In the genomic region with DNA sequence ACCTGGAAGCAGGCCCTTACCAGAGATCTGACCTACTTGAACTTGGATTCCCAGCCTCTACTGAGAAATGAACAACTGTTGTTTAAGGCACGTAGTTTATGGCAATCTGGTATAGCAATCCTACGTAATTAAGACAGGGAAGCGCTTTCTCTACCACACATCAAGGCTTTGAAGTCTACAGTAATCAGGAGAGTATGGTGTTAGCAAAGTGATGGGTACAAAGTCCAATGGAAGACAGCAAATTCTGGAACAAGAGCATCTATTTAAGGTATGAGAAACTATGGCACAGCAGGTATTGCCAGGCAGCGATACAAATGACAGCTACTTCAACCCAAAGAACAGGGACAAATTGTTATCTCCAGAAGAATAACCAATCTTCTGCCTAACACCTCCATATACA, we compare ENCODE assay signal across 26 cellular contexts. TPM values are rescaled to one million over a fixed set of nuclear protein-coding genes. Genes with fewer than 3 reads are reported as not detected.
DNase-seq lines count a peak whose midpoint lies in the region; ATAC-seq, FAIRE-seq and TF ChIP-seq lines count a peak whose summit lies in the region.
"Had no signal": no experiment of that assay in that cellular context is flagged by ENCODE, and none has a peak within 500 bp of the region (broad histone marks: within the 10 kb centered on the region; RNA-seq: fewer than 3 reads in every experiment).

No MANE protein-coding gene starts in this region.

- TF ChIP-seq RAD21 in HepG2 (CRISPR knock-in tag; IDR thresholded peaks at IDR 0.05) = no peak

- no peaks in the 10 kb centered on the region for H3K9me3 ChIP-seq in heart right ventricle
- no peaks in the 10 kb centered on the region for H3K9me3 ChIP-seq in heart left ventricle
- H3K9me3 ChIP-seq in SU-DHL-6 (ENCODE audit: insufficient read depth, low read length) = no peaks in the 10 kb centered on the region
- no peaks in the 10 kb centered on the region for H3K9me3 ChIP-seq in HepG2 (ENCODE audit: low read length)
- H3K9me3 ChIP-seq: upper lobe of right lung had no signal

- ATAC-seq in heart right ventricle (no peak), heart left ventricle (no peak), HepG2 (no peak)
- no peak for ATAC-seq in stimulated activated memory B cell treated with anti-CD40 and anti-IgM and Interleukin-4, amounts not matched to agents 10 μg/mL and 1 μg/mL and 100 μg/mL, for 72 hours
- ATAC-seq: PC-3, upper lobe of right lung had no signal

- peaks cover 22% of the 10 kb centered on the region for H3F3A ChIP-seq in SU-DHL-6 (ENCODE audit: insufficient read depth)

- TF ChIP-seq CTCF in heart right ventricle (IDR thresholded peaks at IDR 0.05) (no peak), heart left ventricle (IDR thresholded peaks at IDR 0.05) (no peak), SU-DHL-6 (IDR thresholded peaks at IDR 0.05; ENCODE audit: insufficient read depth, low read length, poor library complexity, severe bottlenecking) (no peak), HepG2 (CRISPR knock-in tag; IDR thresholded peaks at IDR 0.05) (no peak)

- TF ChIP-seq POLR2A in heart left ventricle (IDR thresholded peaks at IDR 0.05) (no peak), HepG2 (IDR thresholded peaks at IDR 0.05; ENCODE audit: insufficient read depth in 1 of 2, low read depth in 2 of 2, low read length in 2 of 2) (peak in 1 of 2 experiments; percentile 63; a peak in 1 of 4 replicates)

- peak; percentile 56 for FAIRE-seq in HepG2 (lab: Jason Lieb, UNC)
- FAIRE-seq: astrocyte had no signal

- peak overlapping the region; percentile 97 for H3K27ac Mint-ChIP-seq in stimulated activated memory B cell treated with anti-CD40 and anti-IgM and Interleukin-4, amounts not matched to agents 10 μg/mL and 1 μg/mL and 100 μg/mL, for 72 hours

- H3K27me3 ChIP-seq in heart right ventricle (no peaks in the 10 kb centered on the region), heart left ventricle (no peaks in the 10 kb centered on the region), SU-DHL-6 (ENCODE audit: low read length) (no peaks in the 10 kb centered on the region), HepG2 (ENCODE audit: control insufficient read depth in 1 of 2, insufficient read depth in 2 of 2, low read length in 2 of 2) (no peaks in the 10 kb centered on the region; a peak in 1 of 5 replicates)
- H3K27me3 ChIP-seq: BLaER1, upper lobe of right lung had no signal

- H3K4me3 Mint-ChIP-seq in stimulated activated memory B cell treated with anti-CD40 and anti-IgM and Interleukin-4, amounts not matched to agents 10 μg/mL and 1 μg/mL and 100 μg/mL, for 72 hours = no peak overlapping the region

- H4K20me1 ChIP-seq in SU-DHL-6 (ENCODE audit: low read depth, low read length) = no peaks in the 10 kb centered on the region
- no peaks in the 10 kb centered on the region; the same call in 1 of the 2 replicates for H4K20me1 ChIP-seq in HepG2 (ENCODE audit: insufficient read depth, low read length)
- H4K20me1 ChIP-seq: BLaER1 had no signal

- H3K9ac ChIP-seq in SU-DHL-6 (ENCODE audit: low read length) (no peak overlapping the region), HepG2 (ENCODE audit: insufficient read depth, low read depth, low read length) (peak overlapping the region; percentile 55)
- H3K9ac ChIP-seq: BLaER1 had no signal

- POLR2A ChIA-PET in HepG2 (lab: Yijun Ruan, JAX) = interaction anchor here (1.5 to 4.4 kb wide), 5 partner anchors 16 to 165 kb away, joined by 3 to 79 read pairs (median 7); a partner anchor contains a TSS

- BruUV-seq in HepG2 (replicated peaks; lab: Mats Ljungman, UMichigan) = no TSS peak

- H3K27me3 Mint-ChIP-seq in stimulated activated memory B cell treated with anti-CD40 and anti-IgM and Interleukin-4, amounts not matched to agents 10 μg/mL and 1 μg/mL and 100 μg/mL, for 72 hours = no peaks in the 10 kb centered on the region

- DNase-seq in heart right ventricle = no peak
- DNase-seq in heart left ventricle = no peak
- DNase-seq in HepG2 (ENCODE audit: low spot score) = peak; percentile 91
- DNase-seq in amniotic stem cell (lab: John Stamatoyannopoulos, UW) = no peak
- no peak for DNase-seq in GM19238 (ENCODE audit: insufficient read length, low spot score)
- DNase-seq in activated CD8-positive, alpha-beta memory T cell treated with anti-CD3 and anti-CD28 coated beads, Interleukin-2, amount 50 U/mL, for 48 hours = no peak
- DNase-seq: activated naive CD4-positive, alpha-beta T cell treated with Interleukin-2 at 50 U/mL for 16 hours; activated T-cell treated with anti-CD3 and anti-CD28 coated beads, Interleukin-2, amount 50 U/mL, for 1 hour; caudate nucleus; foreskin fibroblast; head of caudate nucleus; mesendoderm; NCI-H1092; NCI-H187 treated with DMSO at 0.1 percent for 48 hours; NCI-H524; nucleus accumbens; PC-3; stimulated activated CD4-positive, alpha-beta T cell treated with anti-CD3 and anti-CD28 coated beads, Interleukin-1b, Interleukin-23, amount 100 ng/mL, for 48 hours; substantia nigra; T-helper 9 cell; upper lobe of right lung had no signal

- CTCF ChIA-PET in HepG2 (lab: Yijun Ruan, JAX; ENCODE audit: low intra/inter-chr PET ratio, low total read pairs) = no interaction called here

- H3K4me2 ChIP-seq in SU-DHL-6 (ENCODE audit: low read depth, low read length, poor library complexity, severe bottlenecking) (no peak overlapping the region), HepG2 (ENCODE audit: low read depth, low read length) (peak overlapping the region; percentile 96)

- no peaks in the 10 kb centered on the region for H3K9me3 Mint-ChIP-seq in stimulated activated memory B cell treated with anti-CD40 and anti-IgM and Interleukin-4, amounts not matched to agents 10 μg/mL and 1 μg/mL and 100 μg/mL, for 72 hours

- 94 to 98% methylated on average over 4 of the region's 4 CpGs for WGBS in heart right ventricle, 2 donors
- 90 to 95% (median 93%) methylated on average over 4 of the region's 4 CpGs for WGBS in heart left ventricle, 4 donors
- 2% methylated on average over 4 of the region's 4 CpGs for WGBS in HepG2 (ENCODE audit: low lambda C conversion rate)

- H3K27ac ChIP-seq in heart right ventricle (peak overlapping the region in 6 of 10 donors; percentile 91 to 98 (median 94)), heart left ventricle (peak overlapping the region in 6 of 12 donors; percentile 7 to 97 (median 85)), SU-DHL-6 (ENCODE audit: low read depth, low read length) (peak overlapping the region; percentile 93), HepG2 (ENCODE audit: extremely low read length, insufficient read depth, low read length) (peak overlapping the region; percentile 95)
- H3K27ac ChIP-seq: BLaER1, skin epidermis, upper lobe of right lung had no signal

- peaks cover 15% of the 10 kb centered on the region for H3K36me3 Mint-ChIP-seq in stimulated activated memory B cell treated with anti-CD40 and anti-IgM and Interleukin-4, amounts not matched to agents 10 μg/mL and 1 μg/mL and 100 μg/mL, for 72 hours

- peaks cover 64% of the 10 kb centered on the region for H3K79me2 ChIP-seq in SU-DHL-6 (ENCODE audit: insufficient read depth, low read length)
- peaks cover 48% of the 10 kb centered on the region for H3K79me2 ChIP-seq in HepG2 (ENCODE audit: insufficient read depth, low read length)

- in situ Hi-C loops in HepG2 (cut with HindIII; ENCODE audit: extremely low pct_ligation_motif_present, low pct_unique_long_range_greater_than_20kb) = loop anchor here (5.0 kb wide), 1 partner anchor 38 kb away; a partner anchor contains a TSS

- H2AFZ ChIP-seq in SU-DHL-6 (ENCODE audit: low read depth, low read length, severe bottlenecking) (no peak overlapping the region), HepG2 (ENCODE audit: low read length) (no peak overlapping the region)

- H3K9me2 ChIP-seq in SU-DHL-6 (replicated peaks; ENCODE audit: insufficient read depth, low read length) = no peaks in the 10 kb centered on the region

- intact Hi-C loops in heart right ventricle (cut with DNase I) (loop anchor here in 4 of 10 donors (5.0 kb wide), 2 partner anchors 37 to 38 kb away; a partner anchor contains a TSS), heart left ventricle (cut with DNase I) (loop anchor here in 5 of 10 donors (5.0 kb wide), 3 partner anchors 33 to 72 kb away; a partner anchor contains a TSS), HepG2 (cut with micrococcal nuclease; ENCODE audit: unreplicated experiment) (loop anchor here (2.0 to 5.0 kb wide), 2 partner anchors 34 to 222 kb away; a partner anchor contains a TSS)

- TF ChIP-seq EP300 in HepG2 (IDR thresholded peaks at IDR 0.05; ENCODE audit: low read depth in 2 of 2, low read length in 2 of 2) (peak in 1 of 2 experiments; percentile 74; a peak in 2 of 4 replicates), HepG2 (CRISPR knock-in tag; IDR thresholded peaks at IDR 0.05; ENCODE audit: borderline replicate concordance) (peak; percentile 62; the same call in 1 of the 2 replicates)

- H3K36me3 ChIP-seq in heart right ventricle (no peaks in the 10 kb centered on the region), heart left ventricle (no peaks in the 10 kb centered on the region), SU-DHL-6 (ENCODE audit: low read length) (no peaks in the 10 kb centered on the region), HepG2 (replicated peaks in 1 of 2; ENCODE audit: control insufficient read depth in 1 of 2, insufficient read depth in 2 of 2, low read length in 2 of 2) (no peaks in the 10 kb centered on the region)
- H3K36me3 ChIP-seq: BLaER1, upper lobe of right lung had no signal

- H3K4me1 ChIP-seq in heart right ventricle (peaks cover 0 to 29% (median 18%) of the 10 kb centered on the region in 9 donors), heart left ventricle (peaks cover 0 to 37% (median 17%) of the 10 kb centered on the region in 12 donors), HepG2 (ENCODE audit: insufficient read depth, low read length) (peaks cover 72% of the 10 kb centered on the region)

- H3K4me3 ChIP-seq in heart right ventricle = no peak overlapping the region
- no peak overlapping the region for H3K4me3 ChIP-seq in heart left ventricle
- H3K4me3 ChIP-seq in SU-DHL-6 (ENCODE audit: insufficient read depth, low read length, poor library complexity, severe bottlenecking) = no peak overlapping the region
- peak overlapping the region; percentile 21 to 99 (median 98) for H3K4me3 ChIP-seq in HepG2 (replicated peaks in 1 of 3; ENCODE audit: insufficient read depth in 1 of 3, low read depth in 2 of 3, low read length in 3 of 3)
- H3K4me3 ChIP-seq: BLaER1, skin epidermis, upper lobe of right lung had no signal

- H3K4me1 Mint-ChIP-seq in stimulated activated memory B cell treated with anti-CD40 and anti-IgM and Interleukin-4, amounts not matched to agents 10 μg/mL and 1 μg/mL and 100 μg/mL, for 72 hours = peaks cover 56% of the 10 kb centered on the region

RNA-seq across cellular contexts. Expression of a gene that starts 3.1 kb away (rescaled TPM):
- total RNA-seq in heart right ventricle = 1 to 10 TPM; 2.1 to 6.2 (median 4.5) TPM
- polyA plus RNA-seq in heart right ventricle = 1 to 10 TPM; 1.6 to 2.9 TPM
- 1 to 10 TPM; 1.5 to 6.9 (median 3.8) TPM for total RNA-seq in heart left ventricle
- 1 to 10 TPM; 1.9 to 2.8 TPM for polyA plus RNA-seq in heart left ventricle
- total RNA-seq in HepG2 (2016; rRNA removed; fragmentation: Illumina TruSeq; extraction: Trizol) = 19.5 and 26.3 TPM in 2 replicates
- 4.8 and 5.3 TPM in 2 replicates for total RNA-seq in HepG2 (2016; cell fraction: cytosol; rRNA removed; fragmentation: Illumina TruSeq; extraction: Trizol; ENCODE audit: low read depth)
- total RNA-seq in HepG2 (2016; cell fraction: insoluble cytoplasmic fraction; rRNA removed; fragmentation: Illumina TruSeq; extraction: Trizol) = 18.3 and 25.3 TPM in 2 replicates
- total RNA-seq in HepG2 (2016; cell fraction: membrane; rRNA removed; fragmentation: Illumina TruSeq; extraction: Trizol) = 6.5 and 9.3 TPM in 2 replicates
- 11.4 and 13.5 TPM in 2 replicates for total RNA-seq in HepG2 (2016; cell fraction: nucleus; rRNA removed; fragmentation: Illumina TruSeq; extraction: Trizol)
- 7.1 and 7.5 TPM in 2 replicates for polyA plus RNA-seq in HepG2 (2011; rRNA removed)
- polyA plus RNA-seq in HepG2 (2011; cell fraction: cytosol; rRNA removed) = 4.2 and 5.3 TPM in 2 replicates
- polyA plus RNA-seq in HepG2 (2011; cell fraction: nucleus; rRNA removed) = 5.2 and 5.7 TPM in 2 replicates
- 5.2 and 6.9 TPM in 2 replicates for polyA plus RNA-seq in HepG2 (2012)
- polyA plus RNA-seq in HepG2 (2016; cell fraction: cytosol; fragmentation: Illumina TruSeq; extraction: Trizol; ENCODE audit: low read depth) = 1.2 and 1.7 TPM in 2 replicates
- 19.8 and 21.0 TPM in 2 replicates for polyA plus RNA-seq in HepG2 (2016; cell fraction: insoluble cytoplasmic fraction; fragmentation: Illumina TruSeq; extraction: Trizol; ENCODE audit: low read depth)
- polyA plus RNA-seq in HepG2 (2016; cell fraction: membrane; fragmentation: Illumina TruSeq; extraction: Trizol; ENCODE audit: low read depth) = 2.4 and 2.5 TPM in 2 replicates
- 7.9 and 14.1 TPM in 2 replicates for polyA plus RNA-seq in HepG2 (2016; cell fraction: nucleus; fragmentation: Illumina TruSeq; extraction: Trizol; ENCODE audit: insufficient read depth, low read depth)
- 6.6 TPM in 1 of 2 replicates, not detected in the other for polyA minus RNA-seq in HepG2 (2011; rRNA and poly(A)+ RNA removed; ENCODE audit: low replicate concordance)
- polyA minus RNA-seq in HepG2 (2011; cell fraction: cytosol; rRNA and poly(A)+ RNA removed) = 6.7 and 7.1 TPM in 2 replicates
- polyA minus RNA-seq in HepG2 (2011; cell fraction: nucleus; rRNA and poly(A)+ RNA removed) = 17.3 and 20.3 TPM in 2 replicates
- total RNA-seq: astrocyte had no signal

RNA-seq across cellular contexts. Expression of a gene that starts 35.1 kb away (rescaled TPM):
- 1 to 10 TPM; 2.3 to 6.1 (median 4.0) TPM for total RNA-seq in heart right ventricle
- under 1 TPM; 0.54 to 0.95 TPM for polyA plus RNA-seq in heart right ventricle
- 1 to 10 TPM; 1.1 to 4.3 (median 3.6) TPM for total RNA-seq in heart left ventricle
- under 1 TPM; 0.80 to 0.91 TPM for polyA plus RNA-seq in heart left ventricle
- total RNA-seq in HepG2 (2016; rRNA removed; fragmentation: Illumina TruSeq; extraction: Trizol) = 6.0 and 8.6 TPM in 2 replicates
- total RNA-seq in HepG2 (2016; cell fraction: cytosol; rRNA removed; fragmentation: Illumina TruSeq; extraction: Trizol; ENCODE audit: low read depth) = 3.2 and 3.9 TPM in 2 replicates
- total RNA-seq in HepG2 (2016; cell fraction: insoluble cytoplasmic fraction; rRNA removed; fragmentation: Illumina TruSeq; extraction: Trizol) = 6.0 and 8.5 TPM in 2 replicates
- 4.6 and 5.1 TPM in 2 replicates for total RNA-seq in HepG2 (2016; cell fraction: membrane; rRNA removed; fragmentation: Illumina TruSeq; extraction: Trizol)
- total RNA-seq in HepG2 (2016; cell fraction: nucleus; rRNA removed; fragmentation: Illumina TruSeq; extraction: Trizol) = 3.7 and 5.1 TPM in 2 replicates
- 0.57 and 1.0 TPM in 2 replicates for polyA plus RNA-seq in HepG2 (2011; rRNA removed)
- polyA plus RNA-seq in HepG2 (2011; cell fraction: cytosol; rRNA removed) = 0.21 and 0.63 TPM in 2 replicates
- polyA plus RNA-seq in HepG2 (2011; cell fraction: nucleus; rRNA removed) = 0.73 and 0.82 TPM in 2 replicates
- 0.76 and 0.89 TPM in 2 replicates for polyA plus RNA-seq in HepG2 (2012)
- polyA plus RNA-seq in HepG2 (2016; cell fraction: cytosol; fragmentation: Illumina TruSeq; extraction: Trizol; ENCODE audit: low read depth) = 0.09 and 0.19 TPM in 2 replicates
- polyA plus RNA-seq in HepG2 (2016; cell fraction: insoluble cytoplasmic fraction; fragmentation: Illumina TruSeq; extraction: Trizol; ENCODE audit: low read depth) = 3.2 and 3.4 TPM in 2 replicates
- polyA plus RNA-seq in HepG2 (2016; cell fraction: membrane; fragmentation: Illumina TruSeq; extraction: Trizol; ENCODE audit: low read depth) = 0.40 and 0.74 TPM in 2 replicates
- polyA plus RNA-seq in HepG2 (2016; cell fraction: nucleus; fragmentation: Illumina TruSeq; extraction: Trizol; ENCODE audit: insufficient read depth, low read depth) = 3.1 and 5.2 TPM in 2 replicates
- polyA minus RNA-seq in HepG2 (2011; rRNA and poly(A)+ RNA removed; ENCODE audit: low replicate concordance) = 0.48 TPM in 1 of 2 replicates, not detected in the other
- polyA minus RNA-seq in HepG2 (2011; cell fraction: cytosol; rRNA and poly(A)+ RNA removed) = 1.4 and 2.9 TPM in 2 replicates
- polyA minus RNA-seq in HepG2 (2011; cell fraction: nucleus; rRNA and poly(A)+ RNA removed) = 2.2 and 3.0 TPM in 2 replicates

RNA-seq across cellular contexts. Expression of a gene that starts 35.7 kb away (rescaled TPM):
- 10 to 100 TPM in 6 of 10 donors, 1 to 10 TPM in 4; 7.5 to 12.7 (median 10.4) TPM for total RNA-seq in heart right ventricle
- polyA plus RNA-seq in heart right ventricle = 10 to 100 TPM in 1 of 2 donors, 1 to 10 TPM in 1; 6.3 to 16.1 TPM
- total RNA-seq in heart left ventricle = 10 to 100 TPM in 3 of 9 donors, 1 to 10 TPM in 6; 4.3 to 13.7 (median 9.5) TPM
- polyA plus RNA-seq in heart left ventricle = 1 to 10 TPM; 7.2 to 7.5 TPM
- total RNA-seq in HepG2 (2016; rRNA removed; fragmentation: Illumina TruSeq; extraction: Trizol) = 15.7 and 16.6 TPM in 2 replicates
- 2.9 and 5.0 TPM in 2 replicates for total RNA-seq in HepG2 (2016; cell fraction: cytosol; rRNA removed; fragmentation: Illumina TruSeq; extraction: Trizol; ENCODE audit: low read depth)
- total RNA-seq in HepG2 (2016; cell fraction: insoluble cytoplasmic fraction; rRNA removed; fragmentation: Illumina TruSeq; extraction: Trizol) = 16.5 and 17.8 TPM in 2 replicates
- 7.2 and 9.3 TPM in 2 replicates for total RNA-seq in HepG2 (2016; cell fraction: membrane; rRNA removed; fragmentation: Illumina TruSeq; extraction: Trizol)
- total RNA-seq in HepG2 (2016; cell fraction: nucleus; rRNA removed; fragmentation: Illumina TruSeq; extraction: Trizol) = 16.5 and 22.5 TPM in 2 replicates
- polyA plus RNA-seq in HepG2 (2011; rRNA removed) = 6.6 and 6.9 TPM in 2 replicates
- polyA plus RNA-seq in HepG2 (2011; cell fraction: cytosol; rRNA removed) = 2.4 and 3.2 TPM in 2 replicates
- polyA plus RNA-seq in HepG2 (2011; cell fraction: nucleus; rRNA removed) = 9.0 and 10.3 TPM in 2 replicates
- polyA plus RNA-seq in HepG2 (2012) = 5.8 and 6.8 TPM in 2 replicates
- polyA plus RNA-seq in HepG2 (2016; cell fraction: cytosol; fragmentation: Illumina TruSeq; extraction: Trizol; ENCODE audit: low read depth) = 0.80 and 0.85 TPM in 2 replicates
- 9.5 and 10.5 TPM in 2 replicates for polyA plus RNA-seq in HepG2 (2016; cell fraction: insoluble cytoplasmic fraction; fragmentation: Illumina TruSeq; extraction: Trizol; ENCODE audit: low read depth)
- polyA plus RNA-seq in HepG2 (2016; cell fraction: membrane; fragmentation: Illumina TruSeq; extraction: Trizol; ENCODE audit: low read depth) = 2.0 and 2.4 TPM in 2 replicates
- 49.9 and 53.3 TPM in 2 replicates for polyA plus RNA-seq in HepG2 (2016; cell fraction: nucleus; fragmentation: Illumina TruSeq; extraction: Trizol; ENCODE audit: insufficient read depth, low read depth)
- polyA minus RNA-seq in HepG2 (2011; rRNA and poly(A)+ RNA removed; ENCODE audit: low replicate concordance) = 2.9 and 3.8 TPM in 2 replicates
- 3.9 and 4.5 TPM in 2 replicates for polyA minus RNA-seq in HepG2 (2011; cell fraction: cytosol; rRNA and poly(A)+ RNA removed)
- polyA minus RNA-seq in HepG2 (2011; cell fraction: nucleus; rRNA and poly(A)+ RNA removed) = 16.4 and 18.2 TPM in 2 replicates

Comparison
In these comparisons a context has a peak if more than half of its experiments do, and no peak if none do; other contexts are left out.
1. H3K4me3 ChIP-seq: peak in HepG2 (3 of 3); none in heart right ventricle (0 of 10), heart left ventricle (0 of 12) and SU-DHL-6 (single experiment).